In the genomic region with DNA sequence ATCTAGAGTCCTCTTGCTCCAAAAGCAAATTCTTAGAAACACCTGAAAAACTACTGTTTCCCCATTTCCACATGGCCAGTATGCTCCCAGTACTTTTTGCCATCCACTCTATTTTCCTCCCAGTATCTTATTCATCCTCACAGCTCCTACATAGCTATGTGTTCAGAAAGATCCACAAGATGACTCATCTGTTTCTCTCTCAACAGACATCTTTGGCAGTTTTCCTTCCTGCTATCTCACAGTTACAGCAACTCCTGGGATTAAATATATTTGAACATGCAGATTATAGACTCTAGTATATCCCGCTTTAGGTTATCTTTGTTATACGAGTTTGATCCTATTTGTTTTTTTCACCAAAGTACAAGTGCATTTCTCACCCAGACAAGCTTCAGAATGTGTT, we compare ENCODE assay signal across 17 cellular contexts.
DNase-seq lines count a peak whose midpoint lies in the region; ATAC-seq and TF ChIP-seq lines count a peak whose summit lies in the region.
"Had no signal": no experiment of that assay in that cellular context is flagged by ENCODE, and none has a peak within 500 bp of the region (broad histone marks: within the 10 kb centered on the region; RNA-seq: fewer than 3 reads in every experiment).

No MANE protein-coding gene starts in this region.

- H3K27me3 ChIP-seq in right lobe of liver: no peaks in the 10 kb centered on the region
- H3K27me3 ChIP-seq: foreskin keratinocyte, pancreas, Peyer's patch had no signal

- H3K4me3 ChIP-seq in LNCaP clone FGC (ENCODE audit: low read depth, low read length): no peak overlapping the region
- H3K4me3 ChIP-seq in right lobe of liver: no peak overlapping the region
- H3K4me3 ChIP-seq: pancreas, Peyer's patch had no signal

- 0 out of 2 replicates have a peak, but pooled peaks have one; percentile 9 for TF ChIP-seq CTCF in LNCaP clone FGC (IDR thresholded peaks at IDR 0.05; ENCODE audit: control insufficient read depth, extremely low read depth, insufficient read depth)
- no peak for TF ChIP-seq CTCF in GM10266 (IDR thresholded peaks at IDR 0.05; ENCODE audit: control insufficient read depth, insufficient read depth, low read depth, missing control alignments)
- no peak for TF ChIP-seq CTCF in right lobe of liver (IDR thresholded peaks at IDR 0.05)

- WGBS in right lobe of liver (ENCODE audit: insufficient coverage, low coverage, low lambda C conversion rate, missing lambda C conversion rate): 49% methylated on average over 2 of the region's 2 CpGs

- H3K36me3 ChIP-seq in right lobe of liver: no peaks in the 10 kb centered on the region
- H3K36me3 ChIP-seq: pancreas, Peyer's patch had no signal

- ATAC-seq in GM21786 (IDR thresholded peaks at IDR 0.05; ENCODE audit: unreplicated experiment) (no peak), right lobe of liver (no peak)
- ATAC-seq: CD8-positive, alpha-beta T cell; foreskin keratinocyte; pancreas had no signal

- intact Hi-C loops in right lobe of liver (cut with DNase I): no loop called here

- DNase-seq in Ammon's horn (ENCODE audit: low spot score) (peak; percentile 4), LNCaP clone FGC (ENCODE audit: low read depth) (peak; percentile 79), brain pericyte (ENCODE audit: low read depth, low spot score) (peak; percentile 27), iris pigment epithelial cell (ENCODE audit: low read depth) (peak; percentile 1), GM10266 (ENCODE audit: extremely low spot score) (no peak), NCI-H2196 treated with DMSO at 0.1 percent for 48 hours (lab: John Stamatoyannopoulos, UW; ENCODE audit: unreplicated experiment) (no peak), right lobe of liver (no peak)
- DNase-seq: activated CD4-positive, alpha-beta T cell treated with anti-CD3 and anti-CD28 coated beads, Interleukin-2, amount 50 U/mL, for 4 hours; activated naive CD4-positive, alpha-beta T cell; CD8-positive, alpha-beta T cell; cortex of kidney; NCI-H1436; NCI-H82; pancreas; Peyer's patch had no signal

- no peak for TF ChIP-seq POLR2A in right lobe of liver (IDR thresholded peaks at IDR 0.05)

- H3K27ac ChIP-seq in right lobe of liver: no peak overlapping the region
- H3K27ac ChIP-seq: foreskin keratinocyte, pancreas, Peyer's patch had no signal

- H3K4me1 ChIP-seq in right lobe of liver: no peaks in the 10 kb centered on the region
- H3K4me1 ChIP-seq: foreskin keratinocyte, pancreas, Peyer's patch had no signal

- H3K9me3 ChIP-seq in right lobe of liver: no peaks in the 10 kb centered on the region
- H3K9me3 ChIP-seq: pancreas, Peyer's patch had no signal

Comparison
In these comparisons a context has a peak if more than half of its experiments do, and no peak if none do; other contexts are left out.
1. DNase-seq: peak in Ammon's horn (single experiment), LNCaP clone FGC (single experiment), brain pericyte (single experiment) and iris pigment epithelial cell (single experiment); none in GM10266 (single experiment), NCI-H2196 treated with DMSO at 0.1 percent for 48 hours (single experiment) and right lobe of liver (0 of 3).